In the genomic region with DNA sequence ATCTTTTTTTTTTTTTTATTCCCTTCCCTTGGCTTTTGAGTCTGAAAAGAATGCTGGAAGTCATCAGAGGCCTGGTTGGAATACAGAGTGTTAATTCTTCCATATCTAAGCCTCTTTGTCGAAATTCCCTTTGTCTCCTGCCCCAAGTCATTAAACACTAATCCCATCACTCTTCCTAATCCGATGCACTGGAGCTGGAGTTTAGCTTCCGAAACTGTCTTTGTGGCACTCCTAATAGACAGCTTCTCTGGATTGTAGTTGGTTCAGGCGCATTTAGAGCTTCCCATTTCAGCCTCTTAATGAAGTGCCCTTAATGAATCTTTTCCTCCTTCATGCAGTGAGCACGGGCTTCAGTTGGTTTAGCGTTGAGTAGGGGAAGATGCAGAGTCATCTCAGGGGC, we compare ENCODE assay signal across 20 cellular contexts.
"Had no signal": no experiment of that assay in that cellular context is flagged by ENCODE, and none has a peak within 500 bp of the region (broad histone marks: within the 10 kb centered on the region; RNA-seq: fewer than 3 reads in every experiment).

No MANE protein-coding gene starts in this region.

- H3K27ac Mint-ChIP-seq: activated naive CD8-positive, alpha-beta T cell; activated T-cell treated with anti-CD3 and anti-CD28 coated beads, Interleukin-2, amount 50 U/mL, for 24 hours; activated T-helper 2 cell treated with anti-CD3 and anti-CD28 coated beads, Interferon-gamma antibody, Interleukin-2, Interleukin-4, amounts not matched to agents 10 μg/mL and 5 μg/mL and 100 μg/mL, durations not matched to agents 14 hours and 24 hours and 36 hours; nephron had no signal

- H3K27ac ChIP-seq: dorsolateral prefrontal cortex, epithelial cell of prostate, spleen, thyroid gland had no signal

- H3K9me3 ChIP-seq: heart left ventricle, thyroid gland had no signal

- H3K27me3 ChIP-seq: heart left ventricle, spleen, thyroid gland had no signal

- H3K4me3 ChIP-seq: dorsolateral prefrontal cortex, heart left ventricle, spleen, thyroid gland had no signal

- ATAC-seq: heart left ventricle, left cardiac atrium had no signal

- DNase-seq: activated CD4-positive, alpha-beta T cell treated with anti-CD3 and anti-CD28 coated beads, Interleukin-2, amount 50 U/mL, for 4 hours; activated CD8-positive, alpha-beta memory T cell treated with anti-CD3 and anti-CD28 coated beads for 24 hours; activated CD8-positive, alpha-beta memory T cell treated with anti-CD3 and anti-CD28 coated beads, Interleukin-2, amount 50 U/mL, for 4 hours; activated naive CD4-positive, alpha-beta T cell; activated T-cell treated with anti-CD3 and anti-CD28 coated beads, Interleukin-2, amount 50 U/mL, for 24 hours; dorsolateral prefrontal cortex; heart left ventricle; islet precursor cell; left cardiac atrium; posterior cingulate gyrus; spleen; stimulated activated CD4-positive, alpha-beta T cell treated with anti-CD3 and anti-CD28 coated beads, Interleukin-4, amount 100 ng/mL, for 1 hour; stimulated activated naive CD4-positive, alpha-beta T cell treated with Interleukin-2 at 50 U/mL for 16 hours; T-helper 1 cell; thyroid gland had no signal

- H3K9me3 Mint-ChIP-seq: activated T-cell treated with anti-CD3 and anti-CD28 coated beads, Interleukin-2, amount 50 U/mL, for 24 hours; activated T-helper 2 cell treated with anti-CD3 and anti-CD28 coated beads, Interferon-gamma antibody, Interleukin-2, Interleukin-4, amounts not matched to agents 10 μg/mL and 5 μg/mL and 100 μg/mL, durations not matched to agents 14 hours and 24 hours and 36 hours had no signal

- H3K4me1 Mint-ChIP-seq: central memory CD8-positive, alpha-beta T cell had no signal

- H3K36me3 ChIP-seq: heart left ventricle, spleen, thyroid gland had no signal

- H3K27me3 Mint-ChIP-seq: activated naive CD8-positive, alpha-beta T cell; activated T-cell treated with anti-CD3 and anti-CD28 coated beads, Interleukin-2, amount 50 U/mL, for 24 hours; central memory CD8-positive, alpha-beta T cell had no signal

- H3K36me3 Mint-ChIP-seq: activated naive CD8-positive, alpha-beta T cell had no signal

- H3K4me1 ChIP-seq: spleen had no signal

- H3K4me3 Mint-ChIP-seq: activated naive CD8-positive, alpha-beta T cell; activated T-cell treated with anti-CD3 and anti-CD28 coated beads, Interleukin-2, amount 50 U/mL, for 24 hours; central memory CD8-positive, alpha-beta T cell; nephron had no signal
